Comparison of ENCODE assay signal across 2 cellular contexts in genomic region chr2:181008418-181008817, GRCh38.
TF ChIP-seq lines count a peak whose summit lies in the region.

No MANE protein-coding gene starts in this region.

TF ChIP-seq in HepG2, 621 proteins besides CTCF, POLR2A, EP300 and RAD21:
- no peak for TF ChIP-seq TEAD2 (CRISPR knock-in tag; IDR thresholded peaks at IDR 0.05)
- TF ChIP-seq RFX3 (CRISPR knock-in tag; IDR thresholded peaks at IDR 0.05): no peak
- no peak for TF ChIP-seq ZBTB7B (CRISPR knock-in tag; IDR thresholded peaks at IDR 0.05)
- no peak for TF ChIP-seq ZMYM4 (CRISPR knock-in tag; IDR thresholded peaks at IDR 0.05)
- no peak for TF ChIP-seq LCORL (IDR thresholded peaks at IDR 0.05)
- no peak for TF ChIP-seq LCORL (CRISPR knock-in tag; IDR thresholded peaks at IDR 0.05)
- no peak for TF ChIP-seq PLRG1 (conservative IDR thresholded peaks at IDR 0.05)
- TF ChIP-seq ZNF33A (CRISPR knock-in tag; IDR thresholded peaks at IDR 0.05; ENCODE audit: borderline replicate concordance): no peak
- TF ChIP-seq ZNF564 (CRISPR knock-in tag; IDR thresholded peaks at IDR 0.05): no peak
- no peak for TF ChIP-seq ZBTB38 (CRISPR knock-in tag; IDR thresholded peaks at IDR 0.05)
- no peak for TF ChIP-seq SP4 (CRISPR knock-in tag; IDR thresholded peaks at IDR 0.05)
- TF ChIP-seq, protein P1, sequence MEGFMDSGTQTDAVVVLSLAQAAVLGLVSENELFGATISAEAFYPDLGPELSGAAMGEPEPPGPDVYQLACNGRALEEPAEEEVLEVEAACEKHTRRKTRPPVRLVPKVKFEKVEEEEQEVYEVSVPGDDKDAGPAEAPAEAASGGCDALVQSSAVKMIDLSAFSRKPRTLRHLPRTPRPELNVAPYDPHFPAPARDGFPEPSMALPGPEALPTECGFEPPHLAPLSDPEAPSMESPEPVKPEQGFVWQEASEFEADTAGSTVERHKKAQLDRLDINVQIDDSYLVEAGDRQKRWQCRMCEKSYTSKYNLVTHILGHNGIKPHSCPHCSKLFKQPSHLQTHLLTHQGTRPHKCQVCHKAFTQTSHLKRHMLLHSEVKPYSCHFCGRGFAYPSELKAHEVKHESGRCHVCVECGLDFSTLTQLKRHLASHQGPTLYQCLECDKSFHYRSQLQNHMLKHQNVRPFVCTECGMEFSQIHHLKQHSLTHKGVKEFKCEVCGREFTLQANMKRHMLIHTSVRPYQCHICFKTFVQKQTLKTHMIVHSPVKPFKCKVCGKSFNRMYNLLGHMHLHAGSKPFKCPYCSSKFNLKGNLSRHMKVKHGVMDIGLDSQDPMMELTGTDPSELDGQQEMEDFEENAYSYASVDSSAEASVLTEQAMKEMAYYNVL (CRISPR knock-in tag; IDR thresholded peaks at IDR 0.05; ENCODE audit: borderline replicate concordance): no peak
- TF ChIP-seq ZNF441 (CRISPR knock-in tag; IDR thresholded peaks at IDR 0.05; ENCODE audit: borderline replicate concordance): no peak
- TF ChIP-seq ZNF770 (CRISPR knock-in tag; IDR thresholded peaks at IDR 0.05): no peak
- TF ChIP-seq, protein P2, sequence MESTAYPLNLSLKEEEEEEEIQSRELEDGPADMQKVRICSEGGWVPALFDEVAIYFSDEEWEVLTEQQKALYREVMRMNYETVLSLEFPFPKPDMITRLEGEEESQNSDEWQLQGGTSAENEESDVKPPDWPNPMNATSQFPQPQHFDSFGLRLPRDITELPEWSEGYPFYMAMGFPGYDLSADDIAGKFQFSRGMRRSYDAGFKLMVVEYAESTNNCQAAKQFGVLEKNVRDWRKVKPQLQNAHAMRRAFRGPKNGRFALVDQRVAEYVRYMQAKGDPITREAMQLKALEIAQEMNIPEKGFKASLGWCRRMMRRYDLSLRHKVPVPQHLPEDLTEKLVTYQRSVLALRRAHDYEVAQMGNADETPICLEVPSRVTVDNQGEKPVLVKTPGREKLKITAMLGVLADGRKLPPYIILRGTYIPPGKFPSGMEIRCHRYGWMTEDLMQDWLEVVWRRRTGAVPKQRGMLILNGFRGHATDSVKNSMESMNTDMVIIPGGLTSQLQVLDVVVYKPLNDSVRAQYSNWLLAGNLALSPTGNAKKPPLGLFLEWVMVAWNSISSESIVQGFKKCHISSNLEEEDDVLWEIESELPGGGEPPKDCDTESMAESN (CRISPR knock-in tag; conservative IDR thresholded peaks at IDR 0.05): no peak
- TF ChIP-seq SMARCC2 (IDR thresholded peaks at IDR 0.05): no peak
- no peak for TF ChIP-seq BORCS8-MEF2B (CRISPR knock-in tag; IDR thresholded peaks at IDR 0.05)

TF ChIP-seq in WTC11, 78 proteins besides CTCF, POLR2A, EP300 and RAD21:
- no peak for TF ChIP-seq ATF6 (CRISPR knock-in tag; IDR thresholded peaks at IDR 0.05)
- TF ChIP-seq, protein P3, sequence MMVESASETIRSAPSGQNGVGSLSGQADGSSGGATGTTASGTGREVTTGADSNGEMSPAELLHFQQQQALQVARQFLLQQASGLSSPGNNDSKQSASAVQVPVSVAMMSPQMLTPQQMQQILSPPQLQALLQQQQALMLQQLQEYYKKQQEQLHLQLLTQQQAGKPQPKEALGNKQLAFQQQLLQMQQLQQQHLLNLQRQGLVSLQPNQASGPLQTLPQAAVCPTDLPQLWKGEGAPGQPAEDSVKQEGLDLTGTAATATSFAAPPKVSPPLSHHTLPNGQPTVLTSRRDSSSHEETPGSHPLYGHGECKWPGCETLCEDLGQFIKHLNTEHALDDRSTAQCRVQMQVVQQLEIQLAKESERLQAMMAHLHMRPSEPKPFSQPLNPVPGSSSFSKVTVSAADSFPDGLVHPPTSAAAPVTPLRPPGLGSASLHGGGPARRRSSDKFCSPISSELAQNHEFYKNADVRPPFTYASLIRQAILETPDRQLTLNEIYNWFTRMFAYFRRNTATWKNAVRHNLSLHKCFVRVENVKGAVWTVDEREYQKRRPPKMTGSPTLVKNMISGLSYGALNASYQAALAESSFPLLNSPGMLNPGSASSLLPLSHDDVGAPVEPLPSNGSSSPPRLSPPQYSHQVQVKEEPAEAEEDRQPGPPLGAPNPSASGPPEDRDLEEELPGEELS (CRISPR knock-in tag; IDR thresholded peaks at IDR 0.05): no peak
- no peak for TF ChIP-seq NFYB (CRISPR knock-in tag; conservative IDR thresholded peaks at IDR 0.05; ENCODE audit: low read depth)
- TF ChIP-seq ZNF396 (CRISPR knock-in tag; IDR thresholded peaks at IDR 0.05; ENCODE audit: borderline replicate concordance): no peak
- TF ChIP-seq CREB1 (CRISPR knock-in tag; IDR thresholded peaks at IDR 0.05): no peak
- TF ChIP-seq, protein P4, sequence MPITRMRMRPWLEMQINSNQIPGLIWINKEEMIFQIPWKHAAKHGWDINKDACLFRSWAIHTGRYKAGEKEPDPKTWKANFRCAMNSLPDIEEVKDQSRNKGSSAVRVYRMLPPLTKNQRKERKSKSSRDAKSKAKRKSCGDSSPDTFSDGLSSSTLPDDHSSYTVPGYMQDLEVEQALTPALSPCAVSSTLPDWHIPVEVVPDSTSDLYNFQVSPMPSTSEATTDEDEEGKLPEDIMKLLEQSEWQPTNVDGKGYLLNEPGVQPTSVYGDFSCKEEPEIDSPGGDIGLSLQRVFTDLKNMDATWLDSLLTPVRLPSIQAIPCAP (CRISPR knock-in tag; IDR thresholded peaks at IDR 0.05): no peak
- no peak for TF ChIP-seq EMX1 (CRISPR knock-in tag; IDR thresholded peaks at IDR 0.05)
- no peak for TF ChIP-seq ZNF671 (CRISPR knock-in tag; IDR thresholded peaks at IDR 0.05)
- no peak for TF ChIP-seq NR2C2 (CRISPR knock-in tag; IDR thresholded peaks at IDR 0.05)
- TF ChIP-seq ETV6 (CRISPR knock-in tag; IDR thresholded peaks at IDR 0.05): no peak
- TF ChIP-seq SMAD3 (CRISPR knock-in tag; IDR thresholded peaks at IDR 0.05; ENCODE audit: borderline replicate concordance): no peak
- TF ChIP-seq ZNF423 (CRISPR knock-in tag; IDR thresholded peaks at IDR 0.05): no peak
- TF ChIP-seq PREB (CRISPR knock-in tag; IDR thresholded peaks at IDR 0.05; ENCODE audit: borderline replicate concordance): no peak
TF ChIP-seq in WTC11: peak in this region for 0.
